Comparison of ENCODE assay signal across 10 cellular contexts in genomic region chr7:101169110-101169837, GRCh38. TPM values are rescaled to one million over a fixed set of nuclear protein-coding genes. Genes with fewer than 3 reads are reported as not detected.
A peak's percentile ranks its signal among the peaks of the same experiment; 100 is the strongest.
DNase-seq lines count a peak whose midpoint lies in the region; ATAC-seq and TF ChIP-seq lines count a peak whose summit lies in the region.
"Had no signal": no experiment of that assay in that cellular context is flagged by ENCODE, and none has a peak within 500 bp of the region (broad histone marks: within the 10 kb centered on the region; RNA-seq: fewer than 3 reads in every experiment).

No MANE protein-coding gene starts in this region.

- CTCF ChIA-PET in CD8-positive, alpha-beta T cell (lab: Charles Lee): interaction anchor here (0.7 to 6.3 kb wide), 8 partner anchors 7 to 80 kb away, joined by 3 to 78 read pairs (median 4); partner anchors contain the start of gene PLOD3
- CTCF ChIA-PET in naive thymus-derived CD4-positive, alpha-beta T cell (lab: Charles Lee): interaction anchor here (0.5 to 3.0 kb wide), 6 partner anchors 13 to 26 kb away, joined by 3 to 31 read pairs (median 4); no protein-coding TSS in a partner anchor

- no peak overlapping the region for H3K27ac Mint-ChIP-seq in CD8-positive, alpha-beta T cell
- H3K27ac Mint-ChIP-seq in activated T-cell treated with anti-CD3 and anti-CD28 coated beads, Interleukin-2, amount 50 U/mL, for 72 hours: no peak overlapping the region
- peak overlapping the region in 6 of 9 donors; percentile 8 to 78 (median 36) for H3K27ac Mint-ChIP-seq in naive thymus-derived CD4-positive, alpha-beta T cell

- no peak for TF ChIP-seq CTCF in CD8-positive, alpha-beta T cell (IDR thresholded peaks at IDR 0.05)

- no peak overlapping the region for H3K4me3 ChIP-seq in CD8-positive, alpha-beta T cell (ENCODE audit: low read depth, low read length)
- H3K4me3 ChIP-seq in naive thymus-derived CD4-positive, alpha-beta T cell (ENCODE audit: low read length): no peak overlapping the region

- H3K36me3 Mint-ChIP-seq in CD8-positive, alpha-beta T cell: no peaks in the 10 kb centered on the region
- H3K36me3 Mint-ChIP-seq in activated T-cell treated with anti-CD3 and anti-CD28 coated beads, Interleukin-2, amount 50 U/mL, for 72 hours (ENCODE audit: insufficient read depth in 2 of 2): peaks cover 2% of the 10 kb centered on the region in 2 donors
- H3K36me3 Mint-ChIP-seq in naive thymus-derived CD4-positive, alpha-beta T cell: peaks cover 0 to 9% (median 0%) of the 10 kb centered on the region in 5 donors

- H3K9me3 ChIP-seq in CD8-positive, alpha-beta T cell (ENCODE audit: low read length): no peaks in the 10 kb centered on the region
- peaks cover 0 to 2% (median 0%) of the 10 kb centered on the region in 3 experiments for H3K9me3 ChIP-seq in naive thymus-derived CD4-positive, alpha-beta T cell (ENCODE audit: control insufficient read depth in 2 of 3, low read length in 3 of 3)

- no peaks in the 10 kb centered on the region for H3K36me3 ChIP-seq in CD8-positive, alpha-beta T cell (ENCODE audit: insufficient read depth, low read length)
- H3K36me3 ChIP-seq in naive thymus-derived CD4-positive, alpha-beta T cell (ENCODE audit: control insufficient read depth in 2 of 3, insufficient read depth in 3 of 3, low read length in 3 of 3): no peaks in the 10 kb centered on the region

- H3K4me1 Mint-ChIP-seq in CD8-positive, alpha-beta T cell (ENCODE audit: low read depth): peaks cover 65% of the 10 kb centered on the region
- H3K4me1 Mint-ChIP-seq in activated T-cell treated with anti-CD3 and anti-CD28 coated beads, Interleukin-2, amount 50 U/mL, for 72 hours (ENCODE audit: low read depth): peaks cover 90% of the 10 kb centered on the region
- H3K4me1 Mint-ChIP-seq in naive thymus-derived CD4-positive, alpha-beta T cell: peaks cover 62 to 87% (median 67%) of the 10 kb centered on the region in 7 donors

- peak overlapping the region; percentile 1 for H3K4me3 Mint-ChIP-seq in CD8-positive, alpha-beta T cell
- peak overlapping the region; percentile 66 to 80 for H3K4me3 Mint-ChIP-seq in activated T-cell treated with anti-CD3 and anti-CD28 coated beads, Interleukin-2, amount 50 U/mL, for 72 hours
- H3K4me3 Mint-ChIP-seq in naive thymus-derived CD4-positive, alpha-beta T cell: peak overlapping the region; percentile 26 to 77 (median 66)

- no peak for ATAC-seq in CD8-positive, alpha-beta T cell
- peak; percentile 0 to 1 for ATAC-seq in activated T-cell treated with anti-CD3 and anti-CD28 coated beads, Interleukin-2, amount 50 U/mL, for 72 hours (replicated peaks in 1 of 2)
- no peak for ATAC-seq in naive thymus-derived CD4-positive, alpha-beta T cell
- no peak for ATAC-seq in GM18907 (IDR thresholded peaks at IDR 0.05; ENCODE audit: unreplicated experiment)

- no peaks in the 10 kb centered on the region for H3K9me3 Mint-ChIP-seq in CD8-positive, alpha-beta T cell
- no peaks in the 10 kb centered on the region for H3K9me3 Mint-ChIP-seq in activated T-cell treated with anti-CD3 and anti-CD28 coated beads, Interleukin-2, amount 50 U/mL, for 72 hours
- peaks cover 0 to 11% (median 3%) of the 10 kb centered on the region in 11 donors for H3K9me3 Mint-ChIP-seq in naive thymus-derived CD4-positive, alpha-beta T cell

- H3K27ac ChIP-seq in CD8-positive, alpha-beta T cell (ENCODE audit: low read depth, low read length): no peak overlapping the region
- no peak overlapping the region for H3K27ac ChIP-seq in naive thymus-derived CD4-positive, alpha-beta T cell (ENCODE audit: low read depth, low read length)

- no peak for DNase-seq in CD8-positive, alpha-beta T cell
- DNase-seq in HT1080 (ENCODE audit: low read depth): peak; percentile 39
- peak in 1 of 2 donors; percentile 15 for DNase-seq in activated T-cell treated with anti-CD3 and anti-CD28 coated beads, Interleukin-2, amount 50 U/mL, for 72 hours
- DNase-seq in naive thymus-derived CD4-positive, alpha-beta T cell: no peak
- no peak for DNase-seq in cardiac septum (ENCODE audit: low spot score)
- DNase-seq in NCI-H774 (lab: John Stamatoyannopoulos, UW): no peak
- DNase-seq: NCI-H2081 treated with DMSO at 0.1 percent for 48 hours had no signal

- intact Hi-C loops in CD8-positive, alpha-beta T cell (cut with DNase I, micrococcal nuclease): loop anchor here (1.0 to 5.0 kb wide), 2 partner anchors 25 to 48 kb away; partner anchors contain the start of genes PLOD3 (in 1 of the 2) and ZNHIT1 (in 1 of the 2)
- intact Hi-C loops in naive thymus-derived CD4-positive, alpha-beta T cell (cut with micrococcal nuclease): loop anchor here (1.0 to 5.0 kb wide), 3 partner anchors 23 to 282 kb away; partner anchors contain the start of gene UFSP1 (in 1 of the 2)
- intact Hi-C loops in cardiac septum (cut with DNase I): loop anchor here (10.0 kb wide), 1 partner anchor 274 kb away; the partner anchor contains the start of gene ACHE

- H3K4me1 ChIP-seq in CD8-positive, alpha-beta T cell (ENCODE audit: insufficient read depth, low read length): peaks cover 81% of the 10 kb centered on the region
- H3K4me1 ChIP-seq in naive thymus-derived CD4-positive, alpha-beta T cell (ENCODE audit: control insufficient read depth in 2 of 2, insufficient read depth in 2 of 2, low read length in 2 of 2): peaks cover 55 to 74% of the 10 kb centered on the region in 2 donors

- H3K27me3 Mint-ChIP-seq in CD8-positive, alpha-beta T cell (ENCODE audit: low read depth): peaks cover 76% of the 10 kb centered on the region
- peaks cover 94% of the 10 kb centered on the region for H3K27me3 Mint-ChIP-seq in activated T-cell treated with anti-CD3 and anti-CD28 coated beads, Interleukin-2, amount 50 U/mL, for 72 hours (ENCODE audit: low read depth)
- H3K27me3 Mint-ChIP-seq in naive thymus-derived CD4-positive, alpha-beta T cell: peaks cover 77 to 91% (median 78%) of the 10 kb centered on the region in 5 donors

- POLR2A ChIA-PET in CD8-positive, alpha-beta T cell (lab: Charles Lee): no interaction called here
- POLR2A ChIA-PET in naive thymus-derived CD4-positive, alpha-beta T cell (lab: Charles Lee): no interaction called here

- peaks cover 86% of the 10 kb centered on the region for H3K27me3 ChIP-seq in CD8-positive, alpha-beta T cell (ENCODE audit: insufficient read depth, low read length)
- peaks cover 18 to 68% of the 10 kb centered on the region in 2 donors for H3K27me3 ChIP-seq in naive thymus-derived CD4-positive, alpha-beta T cell (ENCODE audit: control insufficient read depth in 2 of 2, insufficient read depth in 2 of 2, low read length in 2 of 2)

RNA-seq across cellular contexts. Expression of gene VGF, which starts 3.9 kb away (rescaled TPM):
- not detected for total RNA-seq in CD8-positive, alpha-beta T cell
- 29.8 and 45.2 TPM in 2 replicates for total RNA-seq in HT1080 (2014; rRNA removed; shearing (Covaris generic))
- 2.3 and 2.5 TPM in 2 replicates for polyA plus RNA-seq in HT1080 (2015; cell fraction: cytosol; rRNA removed)
- 7.1 and 9.5 TPM in 2 replicates for polyA plus RNA-seq in HT1080 (2015; cell fraction: nucleus; rRNA removed)
- under 1 TPM in 1 of 2 donors, not detected in 1; 0.19 TPM for total RNA-seq in activated T-cell treated with anti-CD3 and anti-CD28 coated beads, Interleukin-2, amount 50 U/mL, for 72 hours
- under 1 TPM in 1 of 5 experiments, not detected in 4; 0.19 TPM for total RNA-seq in naive thymus-derived CD4-positive, alpha-beta T cell
- not detected for polyA plus RNA-seq in naive thymus-derived CD4-positive, alpha-beta T cell
- 0.08 TPM for total RNA-seq in cardiac septum
- total RNA-seq: lung microvascular endothelial cell had no signal

RNA-seq across cellular contexts. Expression of gene NAT16, which starts 10.8 kb away (rescaled TPM):
- total RNA-seq in CD8-positive, alpha-beta T cell: not detected
- not detected in 2 replicates for total RNA-seq in HT1080 (2014; rRNA removed; shearing (Covaris generic))
- polyA plus RNA-seq in HT1080 (2015; cell fraction: cytosol; rRNA removed): 0.05 and 0.06 TPM in 2 replicates
- polyA plus RNA-seq in HT1080 (2015; cell fraction: nucleus; rRNA removed): 0.08 TPM in 1 of 2 replicates, not detected in the other
- total RNA-seq in activated T-cell treated with anti-CD3 and anti-CD28 coated beads, Interleukin-2, amount 50 U/mL, for 72 hours: not detected
- total RNA-seq in naive thymus-derived CD4-positive, alpha-beta T cell: not detected
- not detected for polyA plus RNA-seq in naive thymus-derived CD4-positive, alpha-beta T cell
- not detected for total RNA-seq in cardiac septum
- total RNA-seq: lung microvascular endothelial cell had no signal

RNA-seq across cellular contexts. Expression of gene AP1S1, which starts 15.0 kb away (rescaled TPM):
- total RNA-seq in CD8-positive, alpha-beta T cell: 1 to 10 TPM; 2.1 to 2.2 TPM
- 184 TPM in 2 replicates for total RNA-seq in HT1080 (2014; rRNA removed; shearing (Covaris generic))
- polyA plus RNA-seq in HT1080 (2015; cell fraction: cytosol; rRNA removed): 209 and 210 TPM in 2 replicates
- 122 and 136 TPM in 2 replicates for polyA plus RNA-seq in HT1080 (2015; cell fraction: nucleus; rRNA removed)
- 10 to 100 TPM; 23.4 to 28.4 TPM for total RNA-seq in activated T-cell treated with anti-CD3 and anti-CD28 coated beads, Interleukin-2, amount 50 U/mL, for 72 hours
- total RNA-seq in naive thymus-derived CD4-positive, alpha-beta T cell: 10 to 100 TPM in 1 of 5 experiments, 1 to 10 TPM in 4; 6.2 to 39.4 (median 8.3) TPM
- polyA plus RNA-seq in naive thymus-derived CD4-positive, alpha-beta T cell: 1 to 10 TPM; 3.3 to 6.9 TPM
- total RNA-seq in cardiac septum: 12.1 TPM

RNA-seq across cellular contexts. Expression of gene MOGAT3, which starts 31.6 kb away (rescaled TPM):
- not detected for total RNA-seq in CD8-positive, alpha-beta T cell
- 0.21 TPM in 1 of 2 replicates, not detected in the other for total RNA-seq in HT1080 (2014; rRNA removed; shearing (Covaris generic))
- not detected in 2 replicates for polyA plus RNA-seq in HT1080 (2015; cell fraction: cytosol; rRNA removed)
- not detected in 2 replicates for polyA plus RNA-seq in HT1080 (2015; cell fraction: nucleus; rRNA removed)
- not detected for total RNA-seq in activated T-cell treated with anti-CD3 and anti-CD28 coated beads, Interleukin-2, amount 50 U/mL, for 72 hours
- not detected for total RNA-seq in naive thymus-derived CD4-positive, alpha-beta T cell
- polyA plus RNA-seq in naive thymus-derived CD4-positive, alpha-beta T cell: not detected
- total RNA-seq in cardiac septum: not detected
- total RNA-seq: lung microvascular endothelial cell had no signal
- polyA plus RNA-seq: adipose tissue had no signal

RNA-seq across cellular contexts. Expression of gene SERPINE1, which starts 42.4 kb away (rescaled TPM):
- under 1 TPM; 0.14 to 0.24 TPM for total RNA-seq in CD8-positive, alpha-beta T cell
- total RNA-seq in HT1080 (2014; rRNA removed; shearing (Covaris generic)): 179 and 187 TPM in 2 replicates
- polyA plus RNA-seq in HT1080 (2015; cell fraction: cytosol; rRNA removed): 771 and 869 TPM in 2 replicates
- polyA plus RNA-seq in HT1080 (2015; cell fraction: nucleus; rRNA removed): 1,709 and 1,857 TPM in 2 replicates
- total RNA-seq in activated T-cell treated with anti-CD3 and anti-CD28 coated beads, Interleukin-2, amount 50 U/mL, for 72 hours: under 1 TPM in 1 of 2 donors, not detected in 1; 0.14 TPM
- under 1 TPM in 3 of 5 experiments, not detected in 2; 0.08 to 0.56 (median 0.36) TPM for total RNA-seq in naive thymus-derived CD4-positive, alpha-beta T cell
- polyA plus RNA-seq in naive thymus-derived CD4-positive, alpha-beta T cell: not detected
- total RNA-seq in cardiac septum: 27.2 TPM

Comparison
In these comparisons a context has a peak if more than half of its experiments do, and no peak if none do; other contexts are left out.
1. ATAC-seq: peak in activated T-cell treated with anti-CD3 and anti-CD28 coated beads, Interleukin-2, amount 50 U/mL, for 72 hours (2 of 2); none in CD8-positive, alpha-beta T cell (single experiment), naive thymus-derived CD4-positive, alpha-beta T cell (single experiment) and GM18907 (single experiment).
2. H3K27ac Mint-ChIP-seq: peak in naive thymus-derived CD4-positive, alpha-beta T cell (6 of 9); none in CD8-positive, alpha-beta T cell (single experiment) and activated T-cell treated with anti-CD3 and anti-CD28 coated beads, Interleukin-2, amount 50 U/mL, for 72 hours (single experiment).
3. H3K4me3 Mint-ChIP-seq: peak in every context shown above with its lines; median percentile 73 in activated T-cell treated with anti-CD3 and anti-CD28 coated beads, Interleukin-2, amount 50 U/mL, for 72 hours; 66 in naive thymus-derived CD4-positive, alpha-beta T cell; 1 in CD8-positive, alpha-beta T cell.
4. RNA of gene VGF, which starts 3.9 kb away (total RNA-seq): 29.8 to 45.2 TPM in HT1080; 0.19 TPM in activated T-cell treated with anti-CD3 and anti-CD28 coated beads, Interleukin-2, amount 50 U/mL, for 72 hours, 0.08 TPM in cardiac septum (single experiment), not detected in CD8-positive, alpha-beta T cell and 0.19 TPM in naive thymus-derived CD4-positive, alpha-beta T cell; every median in the first group is over 10 times any median in the second.